27 cellular contexts compared by ENCODE assay signal in the genomic region with DNA sequence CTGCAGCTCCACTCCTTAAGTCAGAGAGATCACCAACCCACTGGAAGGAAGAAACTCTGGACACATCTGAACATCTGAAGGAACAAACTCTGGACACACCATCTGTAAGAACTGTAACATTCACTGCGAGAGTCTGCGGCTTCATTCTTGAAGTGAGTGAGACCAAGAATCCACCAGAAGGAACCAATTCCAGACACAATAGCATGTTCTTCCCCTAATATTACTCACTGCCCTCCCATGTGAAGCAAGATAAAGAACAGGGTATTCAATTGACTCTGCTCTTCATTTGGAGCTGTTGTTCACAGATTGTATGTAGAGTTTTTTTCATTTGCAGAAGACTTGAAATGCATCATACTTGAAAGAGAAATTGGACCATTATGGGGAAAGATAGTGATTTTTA. TPM values are rescaled to one million over a fixed set of nuclear protein-coding genes. Genes with fewer than 3 reads are reported as not detected.
DNase-seq lines count a peak whose midpoint lies in the region; ATAC-seq and TF ChIP-seq lines count a peak whose summit lies in the region.
"Had no signal": no experiment of that assay in that cellular context is flagged by ENCODE, and none has a peak within 500 bp of the region (broad histone marks: within the 10 kb centered on the region; RNA-seq: fewer than 3 reads in every experiment).

No MANE protein-coding gene starts in this region.

- intact Hi-C loops in prostate gland (cut with DNase I) = loop anchor here (10.0 kb wide), 2 partner anchors 1207 to 1487 kb away; no protein-coding TSS in a partner anchor

- no CpG with 5 or more reads among the region's 2 CpGs for WGBS in SK-N-SH (ENCODE audit: low lambda C conversion rate)
- 95% methylated on average over 2 of the region's 2 CpGs for WGBS in prostate gland

- no peak for TF ChIP-seq POLR2A in prostate gland (IDR thresholded peaks at IDR 0.05)

- H3K79me2 ChIP-seq in OCI-LY3 (ENCODE audit: low read length) = no peaks in the 10 kb centered on the region
- no peaks in the 10 kb centered on the region for H3K79me2 ChIP-seq in SK-N-SH (ENCODE audit: insufficient read depth)

- H3K9me3 ChIP-seq in OCI-LY3 (ENCODE audit: insufficient read depth, low read length) (no peaks in the 10 kb centered on the region), SK-N-SH (no peaks in the 10 kb centered on the region), prostate gland (no peaks in the 10 kb centered on the region)
- H3K9me3 ChIP-seq: esophagus squamous epithelium, gastroesophageal sphincter, left lung, SJCRH30, upper lobe of left lung had no signal

- 0 out of 2 replicates have a peak, but pooled peaks cover 3% of the 10 kb centered on the region for H3K27me3 ChIP-seq in OCI-LY3 (ENCODE audit: low read depth, low read length)
- no peaks in the 10 kb centered on the region for H3K27me3 ChIP-seq in SK-N-SH (ENCODE audit: insufficient read depth)
- no peaks in the 10 kb centered on the region for H3K27me3 ChIP-seq in prostate gland (replicated peaks; ENCODE audit: insufficient read depth)
- H3K27me3 ChIP-seq: esophagus squamous epithelium, gastroesophageal sphincter, left lung, SJCRH30, upper lobe of left lung had no signal

- POLR2A ChIA-PET in SK-N-SH (lab: Yijun Ruan, JAX) = no interaction called here

- H3K27ac ChIP-seq in OCI-LY3 (ENCODE audit: low read length) = 0 out of 2 replicates have a peak overlapping the region, but pooled peaks have one; percentile 30
- no peak overlapping the region for H3K27ac ChIP-seq in SK-N-SH (ENCODE audit: low read depth in 2 of 2, low read length in 1 of 2)
- H3K27ac ChIP-seq in prostate gland = no peak overlapping the region
- H3K27ac ChIP-seq: esophagus squamous epithelium, gastroesophageal sphincter, left lung, SJCRH30, upper lobe of left lung had no signal

- H3K4me2 ChIP-seq in OCI-LY3 (ENCODE audit: low read length) (peak overlapping the region; percentile 27), SK-N-SH (no peak overlapping the region)

- H3K9ac ChIP-seq in OCI-LY3 (ENCODE audit: low read length) = no peak overlapping the region
- no peak overlapping the region for H3K9ac ChIP-seq in SK-N-SH

- TF ChIP-seq EP300 in SK-N-SH (IDR thresholded peaks at IDR 0.05; ENCODE audit: borderline replicate concordance in 1 of 2, low read depth in 1 of 2, low read length in 1 of 2) = no peak

- peak overlapping the region; percentile 26; the same call in 1 of the 2 replicates for H3K4me3 ChIP-seq in OCI-LY3 (ENCODE audit: low read length)
- no peak overlapping the region for H3K4me3 ChIP-seq in SK-N-SH (ENCODE audit: low read depth in 2 of 2, low read length in 1 of 2)
- H3K4me3 ChIP-seq in prostate gland = no peak overlapping the region
- H3K4me3 ChIP-seq: esophagus squamous epithelium, gastroesophageal sphincter, left lung, SJCRH30, upper lobe of left lung had no signal

- H2AFZ ChIP-seq in OCI-LY3 (ENCODE audit: low read depth, low read length) = no peak overlapping the region
- no peak overlapping the region for H2AFZ ChIP-seq in SK-N-SH (ENCODE audit: low read depth)

- TF ChIP-seq CTCF in OCI-LY3 (IDR thresholded peaks at IDR 0.05; ENCODE audit: low read depth, low read length) = no peak
- no peak for TF ChIP-seq CTCF in SK-N-SH (IDR thresholded peaks at IDR 0.05)
- TF ChIP-seq CTCF in prostate gland (IDR thresholded peaks at IDR 0.05) = no peak

- H3K9me2 ChIP-seq in SK-N-SH = no peaks in the 10 kb centered on the region

- H3K36me3 ChIP-seq in OCI-LY3 (replicated peaks; ENCODE audit: low read depth, low read length) (no peaks in the 10 kb centered on the region), SK-N-SH (replicated peaks in 1 of 2; ENCODE audit: control insufficient read depth in 1 of 2, insufficient read depth in 2 of 2, low read length in 1 of 2) (no peaks in the 10 kb centered on the region), prostate gland (no peaks in the 10 kb centered on the region)
- H3K36me3 ChIP-seq: esophagus squamous epithelium, gastroesophageal sphincter, left lung, SJCRH30, upper lobe of left lung had no signal

- no peaks in the 10 kb centered on the region for H3F3A ChIP-seq in SK-N-SH (replicated peaks; ENCODE audit: insufficient read depth)

- ATAC-seq in GM18873 (IDR thresholded peaks at IDR 0.05; ENCODE audit: low FRiP score, unreplicated experiment) (peak; percentile 79), GM21786 (IDR thresholded peaks at IDR 0.05; ENCODE audit: unreplicated experiment) (peak; percentile 53), HG02884 (IDR thresholded peaks at IDR 0.05; ENCODE audit: unreplicated experiment) (peak; percentile 71), HG03196 (IDR thresholded peaks at IDR 0.05; ENCODE audit: unreplicated experiment) (no peak)
- ATAC-seq: activated CD4-positive, CD25-positive, alpha-beta regulatory T cell treated with anti-CD3 and anti-CD28 coated beads, Interleukin-2, amount 50 U/mL, for 24 hours; activated CD8-positive, alpha-beta T cell treated with anti-CD3 and anti-CD28 coated beads, Interleukin-2, amount 10 ng/mL, durations not matched to agents 7 days and 5 days; gastroesophageal sphincter; left lung; T-cell had no signal

- CTCF ChIA-PET in SK-N-SH (lab: Yijun Ruan, JAX) = interaction anchor here (2.3 kb wide), 1 partner anchor 766 kb away, joined by 18 read pairs; no protein-coding TSS in a partner anchor

- DNase-seq in SK-N-SH = no peak
- DNase-seq in prostate gland (ENCODE audit: low spot score) = no peak
- no peak for DNase-seq in middle frontal gyrus (ENCODE audit: extremely low spot score, low spot score)
- DNase-seq: activated CD8-positive, alpha-beta T cell treated with anti-CD3 and anti-CD28 coated beads, Interleukin-2, amount 10 ng/mL, durations not matched to agents 7 days and 5 days; activated naive CD4-positive, alpha-beta T cell treated with anti-CD3 and anti-CD28 coated beads for 36 hours; anterior cingulate cortex; cortex of kidney; EL; esophagus squamous epithelium; hippocampal formation; left lung; mesendoderm; naive B cell; NCI-H146; occipital lobe; SJCRH30; T-cell; upper lobe of left lung had no signal

- H4K20me1 ChIP-seq in OCI-LY3 (ENCODE audit: insufficient read depth, low read length) = no peaks in the 10 kb centered on the region
- no peaks in the 10 kb centered on the region for H4K20me1 ChIP-seq in SK-N-SH (ENCODE audit: insufficient read depth)

- no peak for TF ChIP-seq RAD21 in SK-N-SH (IDR thresholded peaks at IDR 0.05; ENCODE audit: low read length)

- H3K4me1 ChIP-seq in OCI-LY3 (ENCODE audit: low read length) (peaks cover 20% of the 10 kb centered on the region), SK-N-SH (ENCODE audit: control insufficient read depth in 1 of 2, insufficient read depth in 2 of 2, low read depth in 1 of 2, low read length in 1 of 2) (no peaks in the 10 kb centered on the region; a peak in 1 of 4 replicates), prostate gland (replicated peaks) (no peaks in the 10 kb centered on the region)
- H3K4me1 ChIP-seq: esophagus squamous epithelium, gastroesophageal sphincter, left lung, SJCRH30, upper lobe of left lung had no signal

TF ChIP-seq in SK-N-SH, 30 proteins besides CTCF, POLR2A, EP300 and RAD21 (continues in another document):
- TF ChIP-seq, protein P1, sequence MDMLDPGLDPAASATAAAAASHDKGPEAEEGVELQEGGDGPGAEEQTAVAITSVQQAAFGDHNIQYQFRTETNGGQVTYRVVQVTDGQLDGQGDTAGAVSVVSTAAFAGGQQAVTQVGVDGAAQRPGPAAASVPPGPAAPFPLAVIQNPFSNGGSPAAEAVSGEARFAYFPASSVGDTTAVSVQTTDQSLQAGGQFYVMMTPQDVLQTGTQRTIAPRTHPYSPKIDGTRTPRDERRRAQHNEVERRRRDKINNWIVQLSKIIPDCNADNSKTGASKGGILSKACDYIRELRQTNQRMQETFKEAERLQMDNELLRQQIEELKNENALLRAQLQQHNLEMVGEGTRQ (IDR thresholded peaks at IDR 0.05; ENCODE audit: borderline replicate concordance, low read depth, low read length) = no peak
- TF ChIP-seq YY1 (IDR thresholded peaks at IDR 0.05; ENCODE audit: low read depth) (no peak), GATA2 (CRISPR knock-in tag; IDR thresholded peaks at IDR 0.05) (no peak), RCOR1 (IDR thresholded peaks at IDR 0.05; ENCODE audit: low read length) (no peak), EZH2phosphoT487 (IDR thresholded peaks at IDR 0.05; ENCODE audit: borderline replicate concordance, low read depth) (no peak), MEF2A (IDR thresholded peaks at IDR 0.05; ENCODE audit: borderline replicate concordance, low read depth) (no peak), FOXM1 (IDR thresholded peaks at IDR 0.05; ENCODE audit: low read depth) (no peak)
- TF ChIP-seq, protein P2, sequence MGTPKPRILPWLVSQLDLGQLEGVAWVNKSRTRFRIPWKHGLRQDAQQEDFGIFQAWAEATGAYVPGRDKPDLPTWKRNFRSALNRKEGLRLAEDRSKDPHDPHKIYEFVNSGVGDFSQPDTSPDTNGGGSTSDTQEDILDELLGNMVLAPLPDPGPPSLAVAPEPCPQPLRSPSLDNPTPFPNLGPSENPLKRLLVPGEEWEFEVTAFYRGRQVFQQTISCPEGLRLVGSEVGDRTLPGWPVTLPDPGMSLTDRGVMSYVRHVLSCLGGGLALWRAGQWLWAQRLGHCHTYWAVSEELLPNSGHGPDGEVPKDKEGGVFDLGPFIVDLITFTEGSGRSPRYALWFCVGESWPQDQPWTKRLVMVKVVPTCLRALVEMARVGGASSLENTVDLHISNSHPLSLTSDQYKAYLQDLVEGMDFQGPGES (IDR thresholded peaks at IDR 0.05; ENCODE audit: low read depth, low read length) = no peak
- TF ChIP-seq, protein P3, sequence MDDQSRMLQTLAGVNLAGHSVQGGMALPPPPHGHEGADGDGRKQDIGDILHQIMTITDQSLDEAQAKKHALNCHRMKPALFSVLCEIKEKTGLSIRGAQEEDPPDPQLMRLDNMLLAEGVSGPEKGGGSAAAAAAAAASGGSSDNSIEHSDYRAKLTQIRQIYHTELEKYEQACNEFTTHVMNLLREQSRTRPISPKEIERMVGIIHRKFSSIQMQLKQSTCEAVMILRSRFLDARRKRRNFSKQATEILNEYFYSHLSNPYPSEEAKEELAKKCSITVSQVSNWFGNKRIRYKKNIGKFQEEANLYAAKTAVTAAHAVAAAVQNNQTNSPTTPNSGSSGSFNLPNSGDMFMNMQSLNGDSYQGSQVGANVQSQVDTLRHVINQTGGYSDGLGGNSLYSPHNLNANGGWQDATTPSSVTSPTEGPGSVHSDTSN (IDR thresholded peaks at IDR 0.05) = no peak

RNA-seq across cellular contexts. Expression of a gene that starts 10.8 kb away (rescaled TPM):
- 0.03 TPM in 1 of 2 replicates, not detected in the other for polyA plus RNA-seq in SK-N-SH (2012; rRNA removed)
- 0.01 TPM in 2 replicates for polyA plus RNA-seq in SK-N-SH (2012; cell fraction: cytosol; rRNA removed)
- polyA plus RNA-seq in SK-N-SH (2012; cell fraction: nucleus; rRNA removed) = 0.08 and 0.18 TPM in 2 replicates
- total RNA-seq in prostate gland = 1 to 10 TPM in 1 of 2 donors, under 1 TPM in 1; 0.36 to 6.1 TPM
- total RNA-seq: activated naive CD4-positive, alpha-beta T cell treated with anti-CD3 and anti-CD28 coated beads for 36 hours; esophagus squamous epithelium; left lung; NCI-H460; occipital lobe; SJCRH30; skeletal muscle tissue had no signal

RNA-seq across cellular contexts. Expression of a gene that starts 27.0 kb away (rescaled TPM):
- 103 and 106 TPM in 2 replicates for polyA plus RNA-seq in SK-N-SH (2012; rRNA removed)
- 108 and 122 TPM in 2 replicates for polyA plus RNA-seq in SK-N-SH (2012; cell fraction: cytosol; rRNA removed)
- 54.4 and 73.1 TPM in 2 replicates for polyA plus RNA-seq in SK-N-SH (2012; cell fraction: nucleus; rRNA removed)
- total RNA-seq in prostate gland = 10 to 100 TPM; 49.9 to 63.4 TPM
